12 cellular contexts compared by ENCODE assay signal in the genomic region with DNA sequence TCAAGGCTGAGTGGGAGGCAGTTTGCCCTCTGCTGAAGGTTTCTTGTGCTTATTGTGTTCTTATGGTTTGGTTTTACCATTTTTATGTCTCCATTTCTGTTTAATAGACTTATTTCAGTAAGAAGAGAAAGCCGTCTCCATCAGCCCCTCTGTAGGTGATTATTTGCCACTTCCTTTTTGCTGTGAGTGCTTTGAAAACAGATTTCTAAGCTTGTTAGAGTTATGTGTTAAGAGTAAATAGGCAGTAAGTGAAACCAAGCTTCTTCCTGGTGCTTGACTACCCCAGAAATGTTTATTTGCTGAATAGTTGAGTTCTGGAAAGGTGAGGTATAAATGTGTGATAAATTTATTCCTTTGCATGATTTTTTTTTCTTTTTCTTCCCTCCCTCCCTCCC.
DNase-seq lines count a peak whose midpoint lies in the region; ATAC-seq and TF ChIP-seq lines count a peak whose summit lies in the region.
"Had no signal": no experiment of that assay in that cellular context is flagged by ENCODE, and none has a peak within 500 bp of the region (broad histone marks: within the 10 kb centered on the region; RNA-seq: fewer than 3 reads in every experiment).

No MANE protein-coding gene starts in this region.

- H3K36me3 Mint-ChIP-seq in Caco-2 (ENCODE audit: insufficient read depth, unreplicated experiment) (peaks cover 10% of the 10 kb centered on the region), osteocyte (ENCODE audit: unreplicated experiment) (no peaks in the 10 kb centered on the region)

- H3K4me3 Mint-ChIP-seq in Caco-2 (ENCODE audit: unreplicated experiment): no peak overlapping the region
- peak overlapping the region; percentile 36 for H3K4me3 Mint-ChIP-seq in osteocyte (ENCODE audit: unreplicated experiment)

- H3K27ac Mint-ChIP-seq in Caco-2 (ENCODE audit: unreplicated experiment): peak overlapping the region; percentile 29
- H3K27ac Mint-ChIP-seq in osteocyte (ENCODE audit: unreplicated experiment): peak overlapping the region; percentile 95

- intact Hi-C loops in Caco-2 (cut with micrococcal nuclease; ENCODE audit: unreplicated experiment) (no loop called here), body of pancreas (cut with DNase I) (no loop called here)

- no TSS peak for BruUV-seq in Caco-2 (replicated peaks; lab: Mats Ljungman, UMichigan)

- peaks cover 34% of the 10 kb centered on the region for H3K4me1 Mint-ChIP-seq in Caco-2 (ENCODE audit: low read depth, unreplicated experiment)
- H3K4me1 Mint-ChIP-seq in osteocyte (ENCODE audit: unreplicated experiment): peaks cover 88% of the 10 kb centered on the region

- POLR2A ChIA-PET in Caco-2 (lab: Charles Lee): no interaction called here

- peak overlapping the region; percentile 63 for H3K27ac ChIP-seq in KOPT-K1 (ENCODE audit: low read depth, low read length, poor library complexity, severe bottlenecking)
- peak overlapping the region in 3 of 4 donors; percentile 9 to 53 (median 30) for H3K27ac ChIP-seq in body of pancreas

- no peak overlapping the region for H3K4me3 ChIP-seq in Caco-2 (ENCODE audit: low read depth, low read length)
- no peak overlapping the region for H3K4me3 ChIP-seq in body of pancreas

- H3K4me1 ChIP-seq in Caco-2: peaks cover 51% of the 10 kb centered on the region
- peaks cover 52% of the 10 kb centered on the region for H3K4me1 ChIP-seq in body of pancreas

- H3K9me3 ChIP-seq in Caco-2: no peaks in the 10 kb centered on the region
- H3K9me3 ChIP-seq in KOPT-K1 (ENCODE audit: insufficient read depth, low read length, poor library complexity, severe bottlenecking): no peaks in the 10 kb centered on the region
- no peaks in the 10 kb centered on the region for H3K9me3 ChIP-seq in body of pancreas

- 36 to 54% methylated on average over 1 of the region's 1 CpG for WGBS in body of pancreas, 2 donors

- no peak for TF ChIP-seq CTCF in Caco-2 (IDR thresholded peaks at IDR 0.05; ENCODE audit: insufficient read depth in 1 of 2, low read depth in 1 of 2, low read length in 1 of 2, severe bottlenecking in 1 of 2, unreplicated experiment in 1 of 2)
- TF ChIP-seq CTCF in body of pancreas (IDR thresholded peaks at IDR 0.05): no peak
- no peak for TF ChIP-seq CTCF in osteocyte (IDR thresholded peaks at IDR 0.05)

- H3K27me3 Mint-ChIP-seq in Caco-2 (ENCODE audit: insufficient read depth, unreplicated experiment) (no peaks in the 10 kb centered on the region), osteocyte (ENCODE audit: unreplicated experiment) (no peaks in the 10 kb centered on the region)

- TF ChIP-seq POLR2A in body of pancreas (IDR thresholded peaks at IDR 0.05): no peak

- no peaks in the 10 kb centered on the region for H3K9me3 Mint-ChIP-seq in Caco-2 (ENCODE audit: unreplicated experiment)
- H3K9me3 Mint-ChIP-seq in osteocyte (ENCODE audit: unreplicated experiment): no peaks in the 10 kb centered on the region

- no peak for DNase-seq in Caco-2
- no peak for DNase-seq in body of pancreas
- DNase-seq in osteocyte (ENCODE audit: extremely low spot score, unreplicated experiment): no peak
- no peak for DNase-seq in GF-D8 (lab: John Stamatoyannopoulos, UW)
- DNase-seq: activated T-cell treated with anti-CD3 and anti-CD28 coated beads for 4 hours, KBM-7, NCI-H2029, NCI-H82, SHP77 treated with DMSO at 0.1 percent for 48 hours had no signal

- ATAC-seq in body of pancreas (no peak), GM18907 (IDR thresholded peaks at IDR 0.05; ENCODE audit: unreplicated experiment) (no peak), HG02938 (IDR thresholded peaks at IDR 0.05; ENCODE audit: unreplicated experiment) (no peak)

- H3K27me3 ChIP-seq in Caco-2 (replicated peaks; ENCODE audit: control insufficient read depth, insufficient read depth, low read length) (no peaks in the 10 kb centered on the region), body of pancreas (no peaks in the 10 kb centered on the region)

- CTCF ChIA-PET in Caco-2 (lab: Charles Lee): interaction anchor here (0.9 kb wide), 1 partner anchor 9 kb away, joined by 4 read pairs; no protein-coding TSS in a partner anchor

- no peaks in the 10 kb centered on the region for H3K36me3 ChIP-seq in Caco-2 (ENCODE audit: control insufficient read depth, insufficient read depth, low read length)
- H3K36me3 ChIP-seq in KOPT-K1 (ENCODE audit: insufficient read depth, low read length): no peaks in the 10 kb centered on the region
- no peaks in the 10 kb centered on the region for H3K36me3 ChIP-seq in body of pancreas (replicated peaks in 1 of 2; ENCODE audit: insufficient read depth in 1 of 2, low read depth in 2 of 2)
